In the genomic region with DNA sequence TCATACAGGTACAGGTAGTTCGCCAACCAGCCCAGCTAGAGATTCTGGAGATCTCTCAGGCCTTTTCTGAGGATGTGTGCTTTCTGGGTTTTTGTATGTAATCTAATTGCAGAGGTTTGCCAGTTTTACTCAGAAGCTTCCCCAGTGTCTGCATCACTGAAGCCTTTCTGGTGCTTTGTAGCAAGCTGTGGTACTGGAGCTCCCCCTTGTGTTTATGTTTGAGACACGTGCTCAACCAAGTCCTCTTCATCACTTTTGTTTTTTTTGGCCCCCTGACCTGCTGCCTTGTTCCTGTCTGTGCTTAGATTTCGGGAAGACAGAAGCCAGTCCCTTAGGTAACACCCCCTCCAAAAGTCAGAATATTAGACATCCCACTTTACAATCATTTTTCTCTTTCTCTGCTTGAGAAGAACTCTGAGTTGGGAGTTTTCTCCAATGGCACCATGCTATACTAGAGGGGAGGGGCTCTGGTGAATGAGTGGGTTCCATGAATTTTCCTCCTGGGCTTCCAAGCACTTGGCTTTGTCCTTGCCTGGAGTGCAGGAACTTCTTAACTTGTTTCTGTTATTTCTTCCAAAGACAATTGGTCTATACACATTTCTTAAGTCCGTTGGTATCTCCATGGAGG, we compare ENCODE assay signal across 8 cellular contexts.
DNase-seq lines count a peak whose midpoint lies in the region; ATAC-seq, FAIRE-seq and TF ChIP-seq lines count a peak whose summit lies in the region.

No MANE protein-coding gene starts in this region.

- H3K79me2 ChIP-seq in OCI-LY1 (ENCODE audit: insufficient read depth, low read length) (no peaks in the 10 kb centered on the region), HepG2 (ENCODE audit: insufficient read depth, low read length) (no peaks in the 10 kb centered on the region)

- H2AFZ ChIP-seq in OCI-LY1 (ENCODE audit: low read length): no peak overlapping the region
- H2AFZ ChIP-seq in HepG2 (ENCODE audit: low read length): no peak overlapping the region

- H3K4me1 ChIP-seq in OCI-LY1 (ENCODE audit: insufficient read depth, low read length, severe bottlenecking): no peaks in the 10 kb centered on the region
- peaks cover 7% of the 10 kb centered on the region for H3K4me1 ChIP-seq in HepG2 (ENCODE audit: insufficient read depth, low read length)

- CTCF ChIA-PET in HepG2 (lab: Yijun Ruan, JAX; ENCODE audit: low intra/inter-chr PET ratio, low total read pairs): interaction anchor here (0.9 to 2.2 kb wide), 3 partner anchors 23 to 289 kb away, joined by 3 to 35 read pairs (median 3); no protein-coding TSS in a partner anchor

- no peaks in the 10 kb centered on the region for H3K9me2 ChIP-seq in OCI-LY1 (ENCODE audit: low read depth, low read length)

- FAIRE-seq in HTR-8/SVneo (lab: Jason Lieb, UNC) (no peak), HepG2 (lab: Jason Lieb, UNC) (peak; percentile 73)

- peak; percentile 2 for DNase-seq in NK-92 treated with Interleukin-12 subunit alpha and Interleukin-12 subunit beta, amount 100 ng/mL, for 24 hours (lab: John Stamatoyannopoulos, UW)
- DNase-seq in NK-92 (lab: John Stamatoyannopoulos, UW; ENCODE audit: unreplicated experiment): no peak
- DNase-seq in HTR-8/SVneo (ENCODE audit: insufficient read length, low spot score): peak; percentile 45
- DNase-seq in cerebellar cortex (ENCODE audit: low spot score): peak; percentile 50
- DNase-seq in HepG2 (ENCODE audit: low spot score): peak; percentile 63
- no peak for DNase-seq in natural killer cell treated with Interleukin-12 subunit alpha and Interleukin-12 subunit beta and Interleukin-15 and Interleukin-18, amount 100 ng/mL, for 72 hours (ENCODE audit: low spot score)

- H3K27ac ChIP-seq in OCI-LY1 (ENCODE audit: low read depth, low read length, poor library complexity, severe bottlenecking) (no peak overlapping the region), HepG2 (ENCODE audit: extremely low read length, insufficient read depth, low read length) (no peak overlapping the region)

- peak; percentile 55; the same call in 1 of the 2 replicates for TF ChIP-seq RAD21 in HepG2 (CRISPR knock-in tag; IDR thresholded peaks at IDR 0.05)

- no TSS peak for BruUV-seq in HepG2 (replicated peaks; lab: Mats Ljungman, UMichigan)

- H3K4me2 ChIP-seq in OCI-LY1 (ENCODE audit: low read length) (no peak overlapping the region), HepG2 (ENCODE audit: low read depth, low read length) (no peak overlapping the region)

- H4K20me1 ChIP-seq in OCI-LY1 (ENCODE audit: insufficient read depth, low read length) (no peaks in the 10 kb centered on the region), HepG2 (ENCODE audit: insufficient read depth, low read length) (no peaks in the 10 kb centered on the region)

- POLR2A ChIA-PET in HepG2 (lab: Yijun Ruan, JAX): no interaction called here

- H3K36me3 Mint-ChIP-seq in natural killer cell treated with Interleukin-12 subunit alpha and Interleukin-12 subunit beta and Interleukin-15 and Interleukin-18, amount 100 ng/mL, for 72 hours: peaks cover 18% of the 10 kb centered on the region

- H3K9me3 Mint-ChIP-seq in natural killer cell treated with Interleukin-12 subunit alpha and Interleukin-12 subunit beta and Interleukin-15 and Interleukin-18, amount 100 ng/mL, for 72 hours: no peaks in the 10 kb centered on the region

- intact Hi-C loops in HepG2 (cut with micrococcal nuclease; ENCODE audit: unreplicated experiment): loop anchor here (1.0 kb wide), 2 partner anchors 23 to 289 kb away; no protein-coding TSS in a partner anchor

- WGBS in HepG2 (ENCODE audit: low lambda C conversion rate): 16% methylated on average over 4 of the region's 4 CpGs

- TF ChIP-seq POLR2A in HepG2 (IDR thresholded peaks at IDR 0.05; ENCODE audit: insufficient read depth in 1 of 2, low read depth in 2 of 2, low read length in 2 of 2): no peak

- H3K27me3 Mint-ChIP-seq in natural killer cell treated with Interleukin-12 subunit alpha and Interleukin-12 subunit beta and Interleukin-15 and Interleukin-18, amount 100 ng/mL, for 72 hours: peaks cover 0 to 3% of the 10 kb centered on the region in 2 donors

- no peak overlapping the region for H3K4me3 Mint-ChIP-seq in natural killer cell treated with Interleukin-12 subunit alpha and Interleukin-12 subunit beta and Interleukin-15 and Interleukin-18, amount 100 ng/mL, for 72 hours

- no peaks in the 10 kb centered on the region for H3F3A ChIP-seq in OCI-LY1 (ENCODE audit: insufficient read depth, low read length)

- no peaks in the 10 kb centered on the region for H3K4me1 Mint-ChIP-seq in natural killer cell treated with Interleukin-12 subunit alpha and Interleukin-12 subunit beta and Interleukin-15 and Interleukin-18, amount 100 ng/mL, for 72 hours (ENCODE audit: low read depth in 2 of 2)

- H3K27ac Mint-ChIP-seq in natural killer cell treated with Interleukin-12 subunit alpha and Interleukin-12 subunit beta and Interleukin-15 and Interleukin-18, amount 100 ng/mL, for 72 hours: no peak overlapping the region

- H3K36me3 ChIP-seq in OCI-LY1 (ENCODE audit: insufficient read depth, low read length): no peaks in the 10 kb centered on the region
- no peaks in the 10 kb centered on the region for H3K36me3 ChIP-seq in HepG2 (replicated peaks in 1 of 2; ENCODE audit: control insufficient read depth in 1 of 2, insufficient read depth in 2 of 2, low read length in 2 of 2)

- in situ Hi-C loops in HepG2 (cut with HindIII; ENCODE audit: extremely low pct_ligation_motif_present, low pct_unique_long_range_greater_than_20kb): no loop called here

- TF ChIP-seq CTCF in OCI-LY1 (IDR thresholded peaks at IDR 0.05; ENCODE audit: low read length): peak; percentile 84
- peak; percentile 82 for TF ChIP-seq CTCF in HepG2 (CRISPR knock-in tag; IDR thresholded peaks at IDR 0.05)

- H3K4me3 ChIP-seq in OCI-LY1 (ENCODE audit: low read depth, low read length, poor library complexity, severe bottlenecking) (no peak overlapping the region), HepG2 (replicated peaks in 1 of 3; ENCODE audit: insufficient read depth in 1 of 3, low read depth in 2 of 3, low read length in 3 of 3) (no peak overlapping the region)

- ATAC-seq in GM21528 (IDR thresholded peaks at IDR 0.05; ENCODE audit: low FRiP score, unreplicated experiment) (peak; percentile 89), HepG2 (peak; percentile 95)
- no peak for ATAC-seq in natural killer cell treated with Interleukin-12 subunit alpha and Interleukin-12 subunit beta and Interleukin-15 and Interleukin-18, amount 100 ng/mL, for 72 hours

- H3K9me3 ChIP-seq in OCI-LY1 (ENCODE audit: low read length) (no peaks in the 10 kb centered on the region), HepG2 (ENCODE audit: low read length) (no peaks in the 10 kb centered on the region; the same call in 1 of the 2 replicates)

- H3K9ac ChIP-seq in OCI-LY1 (ENCODE audit: low read length) (no peak overlapping the region), HepG2 (ENCODE audit: insufficient read depth, low read depth, low read length) (no peak overlapping the region)

- TF ChIP-seq EP300 in HepG2 (IDR thresholded peaks at IDR 0.05; ENCODE audit: low read depth in 2 of 2, low read length in 2 of 2) (no peak), HepG2 (CRISPR knock-in tag; IDR thresholded peaks at IDR 0.05; ENCODE audit: borderline replicate concordance) (no peak)

- H3K27me3 ChIP-seq in OCI-LY1 (ENCODE audit: insufficient read depth, low read length) (no peaks in the 10 kb centered on the region), HepG2 (ENCODE audit: control insufficient read depth in 1 of 2, insufficient read depth in 2 of 2, low read length in 2 of 2) (no peaks in the 10 kb centered on the region)

TF ChIP-seq in HepG2, 621 proteins besides CTCF, POLR2A, EP300 and RAD21 (continues in another document):
- no peak for TF ChIP-seq ZNF501 (CRISPR knock-in tag; IDR thresholded peaks at IDR 0.05)
- TF ChIP-seq JUN (CRISPR knock-in tag; IDR thresholded peaks at IDR 0.05): no peak
- TF ChIP-seq, protein P1, sequence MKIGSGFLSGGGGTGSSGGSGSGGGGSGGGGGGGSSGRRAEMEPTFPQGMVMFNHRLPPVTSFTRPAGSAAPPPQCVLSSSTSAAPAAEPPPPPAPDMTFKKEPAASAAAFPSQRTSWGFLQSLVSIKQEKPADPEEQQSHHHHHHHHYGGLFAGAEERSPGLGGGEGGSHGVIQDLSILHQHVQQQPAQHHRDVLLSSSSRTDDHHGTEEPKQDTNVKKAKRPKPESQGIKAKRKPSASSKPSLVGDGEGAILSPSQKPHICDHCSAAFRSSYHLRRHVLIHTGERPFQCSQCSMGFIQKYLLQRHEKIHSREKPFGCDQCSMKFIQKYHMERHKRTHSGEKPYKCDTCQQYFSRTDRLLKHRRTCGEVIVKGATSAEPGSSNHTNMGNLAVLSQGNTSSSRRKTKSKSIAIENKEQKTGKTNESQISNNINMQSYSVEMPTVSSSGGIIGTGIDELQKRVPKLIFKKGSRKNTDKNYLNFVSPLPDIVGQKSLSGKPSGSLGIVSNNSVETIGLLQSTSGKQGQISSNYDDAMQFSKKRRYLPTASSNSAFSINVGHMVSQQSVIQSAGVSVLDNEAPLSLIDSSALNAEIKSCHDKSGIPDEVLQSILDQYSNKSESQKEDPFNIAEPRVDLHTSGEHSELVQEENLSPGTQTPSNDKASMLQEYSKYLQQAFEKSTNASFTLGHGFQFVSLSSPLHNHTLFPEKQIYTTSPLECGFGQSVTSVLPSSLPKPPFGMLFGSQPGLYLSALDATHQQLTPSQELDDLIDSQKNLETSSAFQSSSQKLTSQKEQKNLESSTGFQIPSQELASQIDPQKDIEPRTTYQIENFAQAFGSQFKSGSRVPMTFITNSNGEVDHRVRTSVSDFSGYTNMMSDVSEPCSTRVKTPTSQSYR (CRISPR knock-in tag; IDR thresholded peaks at IDR 0.05; ENCODE audit: borderline replicate concordance): no peak
- TF ChIP-seq MYNN (CRISPR knock-in tag; IDR thresholded peaks at IDR 0.05; ENCODE audit: low read depth): no peak
- TF ChIP-seq NFE2L1 (CRISPR knock-in tag; IDR thresholded peaks at IDR 0.05; ENCODE audit: borderline replicate concordance): no peak
- TF ChIP-seq, protein P2, sequence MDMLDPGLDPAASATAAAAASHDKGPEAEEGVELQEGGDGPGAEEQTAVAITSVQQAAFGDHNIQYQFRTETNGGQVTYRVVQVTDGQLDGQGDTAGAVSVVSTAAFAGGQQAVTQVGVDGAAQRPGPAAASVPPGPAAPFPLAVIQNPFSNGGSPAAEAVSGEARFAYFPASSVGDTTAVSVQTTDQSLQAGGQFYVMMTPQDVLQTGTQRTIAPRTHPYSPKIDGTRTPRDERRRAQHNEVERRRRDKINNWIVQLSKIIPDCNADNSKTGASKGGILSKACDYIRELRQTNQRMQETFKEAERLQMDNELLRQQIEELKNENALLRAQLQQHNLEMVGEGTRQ (IDR thresholded peaks at IDR 0.05; ENCODE audit: low read depth, low read length): no peak
- TF ChIP-seq, protein P2 (CRISPR knock-in tag; IDR thresholded peaks at IDR 0.05; ENCODE audit: borderline replicate concordance): no peak; the same call in 1 of the 2 replicates

Comparison
In these comparisons a context has a peak if more than half of its experiments do, and no peak if none do; other contexts are left out.
1. DNase-seq: peak in NK-92 treated with Interleukin-12 subunit alpha and Interleukin-12 subunit beta, amount 100 ng/mL, for 24 hours (single experiment), HTR-8/SVneo (single experiment), cerebellar cortex (single experiment) and HepG2 (single experiment); none in NK-92 (single experiment) and natural killer cell treated with Interleukin-12 subunit alpha and Interleukin-12 subunit beta and Interleukin-15 and Interleukin-18, amount 100 ng/mL, for 72 hours (single experiment).
2. ATAC-seq: peak in GM21528 (single experiment) and HepG2 (single experiment); none in natural killer cell treated with Interleukin-12 subunit alpha and Interleukin-12 subunit beta and Interleukin-15 and Interleukin-18, amount 100 ng/mL, for 72 hours (0 of 2).